18 cellular contexts compared by ENCODE assay signal in genomic region chr17:77489898-77490265, GRCh38.
A peak's percentile ranks its signal among the peaks of the same experiment; 100 is the strongest.
DNase-seq lines count a peak whose midpoint lies in the region; ATAC-seq, FAIRE-seq and TF ChIP-seq lines count a peak whose summit lies in the region.
"Had no signal": no experiment of that assay in that cellular context is flagged by ENCODE, and none has a peak within 500 bp of the region (broad histone marks: within the 10 kb centered on the region; RNA-seq: fewer than 3 reads in every experiment).

No MANE protein-coding gene starts in this region.

- CTCF ChIA-PET in K562 (lab: Yijun Ruan, JAX; ENCODE audit: low intra/inter-chr PET ratio) = no interaction called here
- CTCF ChIA-PET in activated CD8-positive, alpha-beta T cell treated with anti-CD3 and anti-CD28 coated beads for 36 hours (lab: Charles Lee) = interaction anchor here (1.3 to 4.2 kb wide), 3 partner anchors 11 to 90 kb away, joined by 3 to 17 read pairs (median 3); no protein-coding TSS in a partner anchor

- H3K4me1 ChIP-seq in K562 (replicated peaks in 1 of 2; ENCODE audit: control insufficient read depth in 2 of 2, insufficient read depth in 2 of 2, low read length in 2 of 2) = peaks cover 0 to 9% of the 10 kb centered on the region in 2 experiments; a peak in 2 of 5 replicates

- DNase-seq in AG10803 (ENCODE audit: low read depth) = peak; percentile 48
- DNase-seq in K562 (ENCODE audit: extremely low read depth in 1 of 4, low spot score in 3 of 4) = no peak
- DNase-seq in left ventricle myocardium superior = peak; percentile 95
- DNase-seq in posterior cingulate gyrus = peak; percentile 56 to 95 (median 76)
- no peak for DNase-seq in activated CD8-positive, alpha-beta T cell treated with anti-CD3 and anti-CD28 coated beads for 36 hours
- DNase-seq in progenitor cell of endocrine pancreas (ENCODE audit: low spot score, unreplicated experiment) = no peak
- DNase-seq in activated CD8-positive, alpha-beta memory T cell treated with anti-CD3 and anti-CD28 coated beads for 24 hours = no peak
- no peak for DNase-seq in activated T-cell treated with anti-CD3 and anti-CD28 coated beads, Interleukin-2, amount 50 U/mL, for 72 hours
- DNase-seq: activated CD4-positive, alpha-beta T cell treated with anti-CD3 and anti-CD28 coated beads, Interleukin-2, amount 10 ng/mL, durations not matched to agents 7 days and 5 days; GDM1; Kasumi-1; NCI-H526; stimulated activated CD4-positive, alpha-beta T cell treated with anti-CD3 and anti-CD28 coated beads, Interleukin-12 subunit alpha, Interleukin-12 subunit beta, amount 100 ng/mL, for 4 hours; stimulated activated naive CD8-positive, alpha-beta T cell treated with anti-CD3 and anti-CD28 coated beads, Interleukin-15, Interleukin-2, amounts not matched to agents 100 U/mL and 50 U/mL, for 24 hours had no signal

- no peak overlapping the region for H3K9ac ChIP-seq in K562 (ENCODE audit: insufficient read depth in 1 of 2, low read depth in 2 of 2, low read length in 2 of 2)

- no TSS peak for BruUV-seq in K562 (replicated peaks; lab: Mats Ljungman, UMichigan)

- intact Hi-C loops in K562 (cut with micrococcal nuclease) = no loop called here
- intact Hi-C loops in left ventricle myocardium superior (cut with micrococcal nuclease) = loop anchor here (10.0 kb wide), 1 partner anchor 55 kb away; no protein-coding TSS in a partner anchor
- intact Hi-C loops in posterior cingulate gyrus (cut with DNase I) = no loop called here
- intact Hi-C loops in activated CD8-positive, alpha-beta T cell treated with anti-CD3 and anti-CD28 coated beads for 36 hours (cut with micrococcal nuclease) = no loop called here

- H4K20me1 ChIP-seq in K562 (replicated peaks; ENCODE audit: control insufficient read depth, insufficient read depth, low read length) = peaks cover 6% of the 10 kb centered on the region; the same call in 1 of the 2 replicates

- in situ Hi-C loops in K562 (cut with MboI) = loop anchor here (5.0 kb wide), 1 partner anchor 63 kb away; no protein-coding TSS in a partner anchor

- TF ChIP-seq CTCF in AG10803 (conservative IDR thresholded peaks at IDR 0.05; ENCODE audit: low read length) (no peak), K562 (IDR thresholded peaks at IDR 0.05 in 2 of 3, conservative IDR thresholded peaks at IDR 0.05 in 1 of 3; ENCODE audit: insufficient read depth in 2 of 3, low read depth in 1 of 3, low read length in 3 of 3) (no peak), progenitor cell of endocrine pancreas (IDR thresholded peaks at IDR 0.05; ENCODE audit: unreplicated experiment) (no peak)
- no peak for TF ChIP-seq CTCF in activated CD8-positive, alpha-beta T cell treated with anti-CD3 and anti-CD28 coated beads for 36 hours (IDR thresholded peaks at IDR 0.05)

- ATAC-seq in K562 = no peak
- ATAC-seq in left ventricle myocardium superior = peak; percentile 95
- ATAC-seq in activated CD8-positive, alpha-beta T cell treated with anti-CD3 and anti-CD28 coated beads for 36 hours = no peak
- no peak for ATAC-seq in activated T-cell treated with anti-CD3 and anti-CD28 coated beads, Interleukin-2, amount 50 U/mL, for 72 hours (replicated peaks in 1 of 2)
- ATAC-seq: stimulated activated naive CD8-positive, alpha-beta T cell treated with anti-CD3 and anti-CD28 coated beads, Interleukin-15, Interleukin-2, amounts not matched to agents 100 U/mL and 50 U/mL, for 24 hours had no signal

- POLR2A ChIA-PET in K562 (lab: Yijun Ruan, JAX) = no interaction called here
- POLR2A ChIA-PET in activated CD8-positive, alpha-beta T cell treated with anti-CD3 and anti-CD28 coated beads for 36 hours (lab: Charles Lee) = interaction anchor here (0.6 to 1.6 kb wide), 6 partner anchors 12 to 780 kb away, joined by 3 to 5 read pairs (median 3); no protein-coding TSS in a partner anchor

- no peaks in the 10 kb centered on the region for H3K9me3 ChIP-seq in K562 (replicated peaks; ENCODE audit: control insufficient read depth, insufficient read depth, low read depth, low read length)

- H3K4me2 ChIP-seq in K562 (ENCODE audit: insufficient read depth, low read length) = no peak overlapping the region

- FAIRE-seq in K562 (lab: Jason Lieb, UNC) = no peak
- FAIRE-seq: H1 had no signal

- peaks cover 79% of the 10 kb centered on the region; the same call in 2 of the 3 replicates for H3K36me3 ChIP-seq in K562 (ENCODE audit: control insufficient read depth, insufficient read depth, low read length)

- TF ChIP-seq RAD21 in K562 (CRISPR knock-in tag; conservative IDR thresholded peaks at IDR 0.05 in 1 of 2, IDR thresholded peaks at IDR 0.05 in 1 of 2) = no peak

- peaks cover 38% of the 10 kb centered on the region for H3K4me1 Mint-ChIP-seq in activated CD8-positive, alpha-beta T cell treated with anti-CD3 and anti-CD28 coated beads for 36 hours (ENCODE audit: low read depth)
- H3K4me1 Mint-ChIP-seq in progenitor cell of endocrine pancreas (ENCODE audit: low read depth) = no peaks in the 10 kb centered on the region
- H3K4me1 Mint-ChIP-seq in activated T-cell treated with anti-CD3 and anti-CD28 coated beads, Interleukin-2, amount 50 U/mL, for 72 hours (ENCODE audit: low read depth) = peaks cover 20% of the 10 kb centered on the region

- H3K4me3 Mint-ChIP-seq in activated CD8-positive, alpha-beta T cell treated with anti-CD3 and anti-CD28 coated beads for 36 hours = no peak overlapping the region
- no peak overlapping the region for H3K4me3 Mint-ChIP-seq in progenitor cell of endocrine pancreas (ENCODE audit: low read depth)
- H3K4me3 Mint-ChIP-seq in activated T-cell treated with anti-CD3 and anti-CD28 coated beads, Interleukin-2, amount 50 U/mL, for 72 hours = no peak overlapping the region
- H3K4me3 Mint-ChIP-seq: activated CD4-positive, alpha-beta T cell treated with anti-CD3 and anti-CD28 coated beads, Interleukin-2, amount 10 ng/mL, durations not matched to agents 7 days and 5 days; activated naive CD8-positive, alpha-beta T cell had no signal

- no peak overlapping the region for H3K27ac ChIP-seq in K562 (ENCODE audit: extremely low read depth, low read depth, low read length)
- H3K27ac ChIP-seq: epithelial cell of prostate, SK-N-MC had no signal

- H3K79me2 ChIP-seq in K562 (ENCODE audit: control insufficient read depth, insufficient read depth, low read length) = peaks cover 5% of the 10 kb centered on the region; the same call in 1 of the 3 replicates

- no peaks in the 10 kb centered on the region for H3K9me1 ChIP-seq in K562 (ENCODE audit: control insufficient read depth, insufficient read depth, low read length)

- no peaks in the 10 kb centered on the region for H3K27me3 ChIP-seq in K562 (ENCODE audit: control insufficient read depth in 2 of 2, insufficient read depth in 2 of 2, low read length in 2 of 2)

- 100% methylated on average over 6 of the region's 11 CpGs for WGBS in K562 (ENCODE audit: insufficient coverage, low coverage, missing lambda C conversion rate)

- H3K9me3 Mint-ChIP-seq in activated CD8-positive, alpha-beta T cell treated with anti-CD3 and anti-CD28 coated beads for 36 hours = no peaks in the 10 kb centered on the region
- no peaks in the 10 kb centered on the region for H3K9me3 Mint-ChIP-seq in progenitor cell of endocrine pancreas (ENCODE audit: low read depth)
- no peaks in the 10 kb centered on the region for H3K9me3 Mint-ChIP-seq in activated T-cell treated with anti-CD3 and anti-CD28 coated beads, Interleukin-2, amount 50 U/mL, for 72 hours
- H3K9me3 Mint-ChIP-seq: activated CD4-positive, alpha-beta T cell treated with anti-CD3 and anti-CD28 coated beads, Interleukin-2, amount 10 ng/mL, durations not matched to agents 7 days and 5 days had no signal

- H2AFZ ChIP-seq in K562 (ENCODE audit: low read depth, low read length) = no peak overlapping the region

- H3K4me3 ChIP-seq in AG10803 (ENCODE audit: low read length) (no peak overlapping the region), K562 (no peak overlapping the region)
- H3K4me3 ChIP-seq: SK-N-MC had no signal

- TF ChIP-seq EP300 in K562 (IDR thresholded peaks at IDR 0.05; ENCODE audit: low read length) = no peak

- H3K27ac Mint-ChIP-seq in activated CD8-positive, alpha-beta T cell treated with anti-CD3 and anti-CD28 coated beads for 36 hours = no peak overlapping the region
- H3K27ac Mint-ChIP-seq in progenitor cell of endocrine pancreas = no peak overlapping the region
- no peak overlapping the region for H3K27ac Mint-ChIP-seq in activated T-cell treated with anti-CD3 and anti-CD28 coated beads, Interleukin-2, amount 50 U/mL, for 72 hours
- H3K27ac Mint-ChIP-seq: activated CD4-positive, alpha-beta T cell treated with anti-CD3 and anti-CD28 coated beads, Interleukin-2, amount 10 ng/mL, durations not matched to agents 7 days and 5 days had no signal

- TF ChIP-seq POLR2A in K562 (conservative IDR thresholded peaks at IDR 0.05) = no peak

- H3K36me3 Mint-ChIP-seq in activated CD8-positive, alpha-beta T cell treated with anti-CD3 and anti-CD28 coated beads for 36 hours (ENCODE audit: low read depth) = peaks cover 44% of the 10 kb centered on the region
- peaks cover 1% of the 10 kb centered on the region for H3K36me3 Mint-ChIP-seq in progenitor cell of endocrine pancreas (ENCODE audit: insufficient read depth)
- peaks cover 6 to 19% of the 10 kb centered on the region in 2 donors for H3K36me3 Mint-ChIP-seq in activated T-cell treated with anti-CD3 and anti-CD28 coated beads, Interleukin-2, amount 50 U/mL, for 72 hours (ENCODE audit: insufficient read depth in 2 of 2)
- H3K36me3 Mint-ChIP-seq: activated naive CD8-positive, alpha-beta T cell had no signal

- H3K27me3 Mint-ChIP-seq in activated CD8-positive, alpha-beta T cell treated with anti-CD3 and anti-CD28 coated beads for 36 hours = no peaks in the 10 kb centered on the region
- no peaks in the 10 kb centered on the region for H3K27me3 Mint-ChIP-seq in progenitor cell of endocrine pancreas
- no peaks in the 10 kb centered on the region for H3K27me3 Mint-ChIP-seq in activated T-cell treated with anti-CD3 and anti-CD28 coated beads, Interleukin-2, amount 50 U/mL, for 72 hours (ENCODE audit: low read depth)
- H3K27me3 Mint-ChIP-seq: activated CD4-positive, alpha-beta T cell treated with anti-CD3 and anti-CD28 coated beads, Interleukin-2, amount 10 ng/mL, durations not matched to agents 7 days and 5 days; activated naive CD8-positive, alpha-beta T cell had no signal

TF ChIP-seq in K562, 482 proteins besides CTCF, POLR2A, EP300 and RAD21:
- peak; percentile 35 for TF ChIP-seq RBM22 (IDR thresholded peaks at IDR 0.05; ENCODE audit: low read depth, low read length, poor library complexity, severe bottlenecking)
- no peak for TF ChIP-seq DNMT1 (IDR thresholded peaks at IDR 0.05)

Comparison
In these comparisons a context has a peak if more than half of its experiments do, and no peak if none do; other contexts are left out.
1. DNase-seq: peak in AG10803 (single experiment), left ventricle myocardium superior (single experiment) and posterior cingulate gyrus (10 of 10); none in K562 (0 of 4), activated CD8-positive, alpha-beta T cell treated with anti-CD3 and anti-CD28 coated beads for 36 hours (single experiment), progenitor cell of endocrine pancreas (single experiment), activated CD8-positive, alpha-beta memory T cell treated with anti-CD3 and anti-CD28 coated beads for 24 hours (single experiment) and activated T-cell treated with anti-CD3 and anti-CD28 coated beads, Interleukin-2, amount 50 U/mL, for 72 hours (0 of 2).